In genomic region chr6:7997311-7997710, GRCh38 we compare ENCODE assay signal across 12 cellular contexts.
DNase-seq lines count a peak whose midpoint lies in the region; ATAC-seq and TF ChIP-seq lines count a peak whose summit lies in the region.
"Had no signal": no experiment of that assay in that cellular context is flagged by ENCODE, and none has a peak within 500 bp of the region (broad histone marks: within the 10 kb centered on the region; RNA-seq: fewer than 3 reads in every experiment).

No MANE protein-coding gene starts in this region.

- TF ChIP-seq CTCF in A673 (conservative IDR thresholded peaks at IDR 0.05; ENCODE audit: low read depth, low read length), result no peak
- no peak for TF ChIP-seq CTCF in hepatocyte (IDR thresholded peaks at IDR 0.05; ENCODE audit: poor library complexity)
- TF ChIP-seq CTCF in stomach (IDR thresholded peaks at IDR 0.05), result no peak

- peak overlapping the region; percentile 16 for H3K4me2 ChIP-seq in hepatocyte

- no peaks in the 10 kb centered on the region for H3K27me3 ChIP-seq in A673 (replicated peaks; ENCODE audit: insufficient read depth, low read depth, low read length, poor library complexity)
- no peaks in the 10 kb centered on the region for H3K27me3 ChIP-seq in hepatocyte
- H3K27me3 ChIP-seq in stomach, result no peaks in the 10 kb centered on the region
- H3K27me3 ChIP-seq: BLaER1 treated with 17β-estradiol and CSF1 and Interleukin-3, amounts not matched to agents 10 nM and 100 nM had no signal

- no peaks in the 10 kb centered on the region for H3K79me2 ChIP-seq in hepatocyte

- no peaks in the 10 kb centered on the region for H3K9me2 ChIP-seq in hepatocyte (replicated peaks; ENCODE audit: insufficient read depth)

- no peak overlapping the region for H2AFZ ChIP-seq in hepatocyte

- no peak overlapping the region for H3K4me3 ChIP-seq in A673 (ENCODE audit: low read depth, low read length, poor library complexity, severe bottlenecking)
- no peak overlapping the region for H3K4me3 ChIP-seq in hepatocyte
- H3K4me3 ChIP-seq in stomach, result no peak overlapping the region
- H3K4me3 ChIP-seq: BLaER1 treated with 17β-estradiol and CSF1 and Interleukin-3, amounts not matched to agents 10 nM and 100 nM had no signal

- DNase-seq in A673 (ENCODE audit: low spot score) (peak; percentile 54), amniotic epithelial cell (ENCODE audit: low read depth) (peak; percentile 52), hepatocyte (ENCODE audit: low spot score) (no peak), stomach (no peak), islet precursor cell (no peak)
- DNase-seq: CD4-positive, CD25-positive, alpha-beta regulatory T cell; DMS53; GF-D8 had no signal

- intact Hi-C loops in A673 (cut with micrococcal nuclease; ENCODE audit: unreplicated experiment) (no loop called here), stomach (cut with DNase I; ENCODE audit: low total_unique reads) (no loop called here)

- CTCF ChIA-PET in A673 (lab: Charles Lee), result no interaction called here

- WGBS in hepatocyte (ENCODE audit: low lambda C conversion rate, missing lambda C conversion rate), result 47% methylated on average over 3 of the region's 3 CpGs
- WGBS in stomach, 5 donors, result 61 to 83% (median 73%) methylated on average over 3 of the region's 3 CpGs

- no peaks in the 10 kb centered on the region for H4K20me1 ChIP-seq in hepatocyte (ENCODE audit: insufficient read depth, poor library complexity, severe bottlenecking)
- H4K20me1 ChIP-seq: BLaER1 treated with 17β-estradiol and CSF1 and Interleukin-3, amounts not matched to agents 10 nM and 100 nM had no signal

- BruUV-seq in A673 (replicated peaks; lab: Mats Ljungman, UMichigan), result no TSS peak

- no peak for TF ChIP-seq POLR2A in stomach (IDR thresholded peaks at IDR 0.05)

- TF ChIP-seq EP300 in stomach (IDR thresholded peaks at IDR 0.05), result no peak

- POLR2A ChIA-PET in A673 (lab: Charles Lee; ENCODE audit: low non-redundant PET), result no interaction called here

- H3K36me3 ChIP-seq in A673 (ENCODE audit: insufficient read depth, low read length, poor library complexity, severe bottlenecking) (no peaks in the 10 kb centered on the region), hepatocyte (replicated peaks; ENCODE audit: insufficient read depth, low read depth) (no peaks in the 10 kb centered on the region), stomach (no peaks in the 10 kb centered on the region)
- H3K36me3 ChIP-seq: BLaER1 treated with 17β-estradiol and CSF1 and Interleukin-3, amounts not matched to agents 10 nM and 100 nM had no signal

- H3K9me3 ChIP-seq in A673 (ENCODE audit: low read depth, low read length, poor library complexity, severe bottlenecking) (no peaks in the 10 kb centered on the region), hepatocyte (ENCODE audit: low read depth) (no peaks in the 10 kb centered on the region), stomach (no peaks in the 10 kb centered on the region)

- H3K4me1 ChIP-seq in A673 (ENCODE audit: insufficient read depth, low read length, poor library complexity, severe bottlenecking) (peaks cover 12% of the 10 kb centered on the region), hepatocyte (ENCODE audit: insufficient read depth) (peaks cover 4% of the 10 kb centered on the region), stomach (peaks cover 0 to 19% (median 4%) of the 10 kb centered on the region in 4 donors)

- H3K27ac ChIP-seq in A673 (ENCODE audit: low read depth, low read length, poor library complexity, severe bottlenecking) (no peak overlapping the region), hepatocyte (peak overlapping the region; percentile 43), stomach (peak overlapping the region in 3 of 5 donors; percentile 14 to 39 (median 15))
- H3K27ac ChIP-seq: BLaER1 treated with 17β-estradiol and CSF1 and Interleukin-3, amounts not matched to agents 10 nM and 100 nM had no signal

- no peak for ATAC-seq in HG02884 (IDR thresholded peaks at IDR 0.05; ENCODE audit: unreplicated experiment)
- ATAC-seq in HG03378 (IDR thresholded peaks at IDR 0.05; ENCODE audit: unreplicated experiment), result no peak
- ATAC-seq: HCT116 had no signal

Comparison
In these comparisons a context has a peak if more than half of its experiments do, and no peak if none do; other contexts are left out.
1. DNase-seq: peak in A673 (single experiment) and amniotic epithelial cell (single experiment); none in hepatocyte (single experiment), stomach (single experiment) and islet precursor cell (single experiment).